In genomic region chr10:119803264-119803663, GRCh38 we compare ENCODE assay signal across 17 cellular contexts.
DNase-seq lines count a peak whose midpoint lies in the region; ATAC-seq and TF ChIP-seq lines count a peak whose summit lies in the region.
"Had no signal": no experiment of that assay in that cellular context is flagged by ENCODE, and none has a peak within 500 bp of the region (broad histone marks: within the 10 kb centered on the region; RNA-seq: fewer than 3 reads in every experiment).

No MANE protein-coding gene starts in this region.

- WGBS in SK-N-SH (ENCODE audit: low lambda C conversion rate) = 53% methylated on average over 1 of the region's 1 CpG
- no CpG with 5 or more reads among the region's 1 CpG for WGBS in trophoblast cell (ENCODE audit: extremely low coverage, insufficient coverage, insufficient read length)
- WGBS in upper lobe of left lung, 2 donors = 92 to 95% methylated on average over 1 of the region's 1 CpG

- H3K79me1 ChIP-seq in trophoblast cell (ENCODE audit: low read length) = no peaks in the 10 kb centered on the region

- TF ChIP-seq RAD21 in SK-N-SH (IDR thresholded peaks at IDR 0.05; ENCODE audit: low read length) = no peak

- no peak overlapping the region for H3K4me3 ChIP-seq in SK-N-SH (ENCODE audit: low read depth in 2 of 2, low read length in 1 of 2)
- H3K4me3 ChIP-seq in trophoblast cell (ENCODE audit: low read depth, low read length) = no peak overlapping the region
- H3K4me3 ChIP-seq in upper lobe of left lung = no peak overlapping the region
- H3K4me3 ChIP-seq: BLaER1, vagina had no signal

- no peak overlapping the region for H2BK12ac ChIP-seq in trophoblast cell (ENCODE audit: low read length)

- H3K27ac ChIP-seq in SK-N-SH (ENCODE audit: low read depth in 2 of 2, low read length in 1 of 2) (peak overlapping the region in 1 of 2 experiments; percentile 17; a peak in 2 of 4 replicates), trophoblast cell (ENCODE audit: low read depth, low read length) (no peak overlapping the region), upper lobe of left lung (no peak overlapping the region)
- H3K27ac ChIP-seq: BLaER1, vagina had no signal

- no peak for ATAC-seq in upper lobe of left lung (ENCODE audit: low FRiP score in 2 of 2)
- ATAC-seq: stimulated activated naive B cell treated with anti-CD40 and anti-IgM and Interleukin-4, amounts not matched to agents 10 μg/mL and 1 μg/mL and 100 μg/mL, for 72 hours had no signal

- H2AK5ac ChIP-seq in trophoblast cell (ENCODE audit: low read length) = no peak overlapping the region

- TF ChIP-seq POLR2A in upper lobe of left lung (IDR thresholded peaks at IDR 0.05) = no peak

- no peak overlapping the region for H4K91ac ChIP-seq in trophoblast cell (ENCODE audit: low read depth, low read length)

- H3K4me2 ChIP-seq in SK-N-SH (0 out of 2 replicates have a peak overlapping the region, but pooled peaks have one; percentile 20), trophoblast cell (ENCODE audit: low read length) (no peak overlapping the region)
- H3K4me2 ChIP-seq: BLaER1 had no signal

- no peaks in the 10 kb centered on the region for H3K9me2 ChIP-seq in SK-N-SH

- H4K12ac ChIP-seq in trophoblast cell (ENCODE audit: low read depth, low read length) = no peak overlapping the region

- TF ChIP-seq EP300 in SK-N-SH (IDR thresholded peaks at IDR 0.05; ENCODE audit: borderline replicate concordance in 1 of 2, low read depth in 1 of 2, low read length in 1 of 2) = no peak
- no peak for TF ChIP-seq EP300 in upper lobe of left lung (IDR thresholded peaks at IDR 0.05)

- DNase-seq in ELR (ENCODE audit: low read depth) = peak; percentile 65
- no peak for DNase-seq in SK-N-SH
- DNase-seq in fibroblast of gingiva (ENCODE audit: low read depth) = peak; percentile 32
- DNase-seq in trophoblast cell = peak; percentile 23 to 75
- no peak for DNase-seq in upper lobe of left lung
- no peak for DNase-seq in DMS 273 treated with DMSO at 0.1 percent for 48 hours (lab: John Stamatoyannopoulos, UW)
- no peak for DNase-seq in DMS79 (lab: John Stamatoyannopoulos, UW)
- DNase-seq in DMS153 treated with DMSO at 0.1 percent for 48 hours (lab: John Stamatoyannopoulos, UW; ENCODE audit: unreplicated experiment) = no peak
- DNase-seq: activated CD4-positive, alpha-beta T cell treated with anti-CD3 and anti-CD28 coated beads, Interleukin-2, amount 50 U/mL, for 4 hours; activated naive CD8-positive, alpha-beta T cell treated with anti-CD3 and anti-CD28 coated beads for 36 hours; activated T-cell treated with anti-CD3 and anti-CD28 coated beads, Interleukin-2, amount 50 U/mL, for 24 hours; DMS53; NCI-H446; occipital lobe; stimulated activated naive B cell treated with anti-CD40 and anti-IgM and Interleukin-4, amounts not matched to agents 10 μg/mL and 1 μg/mL and 100 μg/mL, for 72 hours had no signal

- TF ChIP-seq CTCF in SK-N-SH (IDR thresholded peaks at IDR 0.05) (no peak), upper lobe of left lung (IDR thresholded peaks at IDR 0.05) (no peak)

- peaks cover 5% of the 10 kb centered on the region for H3F3A ChIP-seq in SK-N-SH (replicated peaks; ENCODE audit: insufficient read depth)

- H3K4ac ChIP-seq in trophoblast cell (ENCODE audit: low read depth, low read length) = no peak overlapping the region

- H3K79me2 ChIP-seq in SK-N-SH (ENCODE audit: insufficient read depth) (no peaks in the 10 kb centered on the region; the same call in 1 of the 2 replicates), trophoblast cell (ENCODE audit: control insufficient read depth, insufficient read depth, low read length, poor library complexity) (no peaks in the 10 kb centered on the region)

- no peak overlapping the region for H3K9ac ChIP-seq in SK-N-SH
- no peak overlapping the region for H3K9ac ChIP-seq in trophoblast cell (ENCODE audit: low read length)
- H3K9ac ChIP-seq: BLaER1 had no signal

- CTCF ChIA-PET in SK-N-SH (lab: Yijun Ruan, JAX) = interaction anchor here (0.5 to 2.5 kb wide), 4 partner anchors 13 to 53 kb away, joined by 3 to 9 read pairs (median 6); no protein-coding TSS in a partner anchor

- no peaks in the 10 kb centered on the region for H4K20me1 ChIP-seq in SK-N-SH (ENCODE audit: insufficient read depth)
- H4K20me1 ChIP-seq: BLaER1 had no signal

- H2BK5ac ChIP-seq in trophoblast cell (ENCODE audit: low read depth, low read length, poor library complexity) = no peak overlapping the region

- H3K4me1 ChIP-seq in SK-N-SH (ENCODE audit: control insufficient read depth in 1 of 2, insufficient read depth in 2 of 2, low read depth in 1 of 2, low read length in 1 of 2) (peaks cover 0 to 4% of the 10 kb centered on the region in 2 experiments; a peak in 1 of 4 replicates), trophoblast cell (ENCODE audit: control insufficient read depth in 1 of 2, insufficient read depth in 2 of 2, low read length in 2 of 2) (no peaks in the 10 kb centered on the region), upper lobe of left lung (no peaks in the 10 kb centered on the region)
- H3K4me1 ChIP-seq: vagina had no signal

- H3K14ac ChIP-seq in trophoblast cell (ENCODE audit: low read length) = no peak overlapping the region

- no peak overlapping the region for H3K18ac ChIP-seq in trophoblast cell (ENCODE audit: low read length)

- H2BK120ac ChIP-seq in trophoblast cell (ENCODE audit: insufficient read depth, low read length, poor library complexity) = no peak overlapping the region

- no peak overlapping the region for H4K8ac ChIP-seq in trophoblast cell (ENCODE audit: low read depth, low read length)

- no peak overlapping the region for H3K23ac ChIP-seq in trophoblast cell (ENCODE audit: low read length)

- POLR2A ChIA-PET in SK-N-SH (lab: Yijun Ruan, JAX) = no interaction called here

- H3K27me3 ChIP-seq in SK-N-SH (ENCODE audit: insufficient read depth) (no peaks in the 10 kb centered on the region), trophoblast cell (ENCODE audit: insufficient read depth, low read length) (no peaks in the 10 kb centered on the region), upper lobe of left lung (no peaks in the 10 kb centered on the region)
- H3K27me3 ChIP-seq: BLaER1, vagina had no signal

- H3K36me3 ChIP-seq in SK-N-SH (replicated peaks in 1 of 2; ENCODE audit: control insufficient read depth in 1 of 2, insufficient read depth in 2 of 2, low read length in 1 of 2) = peaks cover 6 to 26% of the 10 kb centered on the region in 2 experiments
- peaks cover 7 to 8% of the 10 kb centered on the region in 2 experiments for H3K36me3 ChIP-seq in trophoblast cell (ENCODE audit: control insufficient read depth in 1 of 2, insufficient read depth in 2 of 2, low read length in 2 of 2)
- H3K36me3 ChIP-seq in upper lobe of left lung = peaks cover 0 to 30% (median 7%) of the 10 kb centered on the region in 4 donors

- H3K9me3 ChIP-seq in SK-N-SH (no peaks in the 10 kb centered on the region), trophoblast cell (ENCODE audit: insufficient read depth, low read depth, low read length) (no peaks in the 10 kb centered on the region), upper lobe of left lung (no peaks in the 10 kb centered on the region)
- H3K9me3 ChIP-seq: BLaER1, vagina had no signal

- no peak overlapping the region for H2AFZ ChIP-seq in SK-N-SH (ENCODE audit: low read depth)
- H2AFZ ChIP-seq in trophoblast cell (ENCODE audit: insufficient read depth, low read length, poor library complexity) = no peak overlapping the region

TF ChIP-seq in SK-N-SH, 30 proteins besides CTCF, POLR2A, EP300 and RAD21:
- TF ChIP-seq NFIC (IDR thresholded peaks at IDR 0.05; ENCODE audit: borderline replicate concordance) (no peak), TCF12 (IDR thresholded peaks at IDR 0.05) (peak; percentile 30), TEAD4 (IDR thresholded peaks at IDR 0.05; ENCODE audit: borderline replicate concordance, insufficient read depth) (peak; percentile 34; the same call in 1 of the 2 replicates), FOSL2 (IDR thresholded peaks at IDR 0.05; ENCODE audit: borderline replicate concordance, low read depth) (peak; percentile 55), YY1 (IDR thresholded peaks at IDR 0.05; ENCODE audit: low read depth) (no peak), MEF2A (IDR thresholded peaks at IDR 0.05; ENCODE audit: borderline replicate concordance, low read depth) (peak; percentile 54; the same call in 1 of the 2 replicates), JUND (IDR thresholded peaks at IDR 0.05) (peak; percentile 40; the same call in 1 of the 2 replicates)
- TF ChIP-seq, protein P1, sequence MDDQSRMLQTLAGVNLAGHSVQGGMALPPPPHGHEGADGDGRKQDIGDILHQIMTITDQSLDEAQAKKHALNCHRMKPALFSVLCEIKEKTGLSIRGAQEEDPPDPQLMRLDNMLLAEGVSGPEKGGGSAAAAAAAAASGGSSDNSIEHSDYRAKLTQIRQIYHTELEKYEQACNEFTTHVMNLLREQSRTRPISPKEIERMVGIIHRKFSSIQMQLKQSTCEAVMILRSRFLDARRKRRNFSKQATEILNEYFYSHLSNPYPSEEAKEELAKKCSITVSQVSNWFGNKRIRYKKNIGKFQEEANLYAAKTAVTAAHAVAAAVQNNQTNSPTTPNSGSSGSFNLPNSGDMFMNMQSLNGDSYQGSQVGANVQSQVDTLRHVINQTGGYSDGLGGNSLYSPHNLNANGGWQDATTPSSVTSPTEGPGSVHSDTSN (IDR thresholded peaks at IDR 0.05) = peak; percentile 32; the same call in 1 of the 2 replicates

Comparison
In these comparisons a context has a peak if more than half of its experiments do, and no peak if none do; other contexts are left out.
1. DNase-seq: peak in ELR (single experiment), fibroblast of gingiva (single experiment) and trophoblast cell (2 of 2); none in SK-N-SH (single experiment), upper lobe of left lung (0 of 2), DMS 273 treated with DMSO at 0.1 percent for 48 hours (single experiment), DMS79 (single experiment) and DMS153 treated with DMSO at 0.1 percent for 48 hours (single experiment).